ENCODE assay signal across 26 cellular contexts in genomic region chr10:77631241-77631640, GRCh38. TPM values are rescaled to one million over a fixed set of nuclear protein-coding genes. Genes with fewer than 3 reads are reported as not detected.
A peak's percentile ranks its signal among the peaks of the same experiment; 100 is the strongest.
DNase-seq lines count a peak whose midpoint lies in the region; ATAC-seq, FAIRE-seq and TF ChIP-seq lines count a peak whose summit lies in the region.
"Had no signal": no experiment of that assay in that cellular context is flagged by ENCODE, and none has a peak within 500 bp of the region (broad histone marks: within the 10 kb centered on the region; RNA-seq: fewer than 3 reads in every experiment).

No MANE protein-coding gene starts in this region.

- H3K36me3 Mint-ChIP-seq in T-helper 2 cell treated with Interferon-gamma antibody and Interleukin-4, amounts not matched to agents 5 μg/mL and 100 μg/mL, for 36 hours (ENCODE audit: low read depth) = no peaks in the 10 kb centered on the region
- H3K36me3 Mint-ChIP-seq in activated CD4-positive, alpha-beta T cell treated with anti-CD3 and anti-CD28 coated beads for 36 hours (ENCODE audit: low read depth) = no peaks in the 10 kb centered on the region
- H3K36me3 Mint-ChIP-seq: CD4-positive, alpha-beta memory T cell; naive thymus-derived CD4-positive, alpha-beta T cell had no signal

- no peak overlapping the region for H2AFZ ChIP-seq in endothelial cell of umbilical vein (ENCODE audit: low read depth, low read length)

- H3K27me3 Mint-ChIP-seq in T-helper 2 cell treated with Interferon-gamma antibody and Interleukin-4, amounts not matched to agents 5 μg/mL and 100 μg/mL, for 36 hours (ENCODE audit: low read depth) = peaks cover 31% of the 10 kb centered on the region
- peaks cover 22% of the 10 kb centered on the region for H3K27me3 Mint-ChIP-seq in activated CD4-positive, alpha-beta T cell treated with anti-CD3 and anti-CD28 coated beads for 36 hours

- H3K9me3 ChIP-seq in endothelial cell of umbilical vein (replicated peaks; ENCODE audit: control insufficient read depth, insufficient read depth, low read length) (no peaks in the 10 kb centered on the region), muscle layer of colon (ENCODE audit: low read length) (no peaks in the 10 kb centered on the region), stomach smooth muscle (ENCODE audit: control insufficient read depth in 2 of 2, low read length in 2 of 2) (no peaks in the 10 kb centered on the region), WERI-Rb-1 (ENCODE audit: severe bottlenecking) (no peaks in the 10 kb centered on the region)
- H3K9me3 ChIP-seq: right atrium auricular region, SK-N-SH had no signal

- TF ChIP-seq POLR2A in endothelial cell of umbilical vein (IDR thresholded peaks at IDR 0.05; ENCODE audit: low read depth, low read length) = no peak

- H3K79me2 ChIP-seq in endothelial cell of umbilical vein (ENCODE audit: control insufficient read depth, insufficient read depth, low read length) = no peaks in the 10 kb centered on the region

- H3K4me3 ChIP-seq in endothelial cell of umbilical vein (replicated peaks in 1 of 3; ENCODE audit: insufficient read depth in 1 of 3, low read depth in 1 of 3, low read length in 3 of 3) (no peak overlapping the region), muscle layer of colon (ENCODE audit: low read depth in 1 of 2, low read length in 2 of 2) (no peak overlapping the region), stomach smooth muscle (ENCODE audit: low read length in 2 of 2) (no peak overlapping the region), WERI-Rb-1 (ENCODE audit: low read depth, low read length) (no peak overlapping the region)
- H3K4me3 ChIP-seq: right atrium auricular region had no signal

- no peak overlapping the region for H3K4me2 ChIP-seq in endothelial cell of umbilical vein (ENCODE audit: insufficient read depth, low read length)
- H3K4me2 ChIP-seq: SK-N-SH had no signal

- no peak overlapping the region for H3K27ac Mint-ChIP-seq in T-helper 2 cell treated with Interferon-gamma antibody and Interleukin-4, amounts not matched to agents 5 μg/mL and 100 μg/mL, for 36 hours
- H3K27ac Mint-ChIP-seq in activated CD4-positive, alpha-beta T cell treated with anti-CD3 and anti-CD28 coated beads for 36 hours = no peak overlapping the region
- H3K27ac Mint-ChIP-seq: activated T-cell treated with anti-CD3 and anti-CD28 coated beads, Interleukin-2, amount 50 U/mL, for 24 hours; CD4-positive, alpha-beta memory T cell; naive thymus-derived CD4-positive, alpha-beta T cell had no signal

- FAIRE-seq in endothelial cell of umbilical vein (lab: Jason Lieb, UNC) = peak; percentile 43

- no peaks in the 10 kb centered on the region for H3K9me3 Mint-ChIP-seq in T-helper 2 cell treated with Interferon-gamma antibody and Interleukin-4, amounts not matched to agents 5 μg/mL and 100 μg/mL, for 36 hours
- no peaks in the 10 kb centered on the region for H3K9me3 Mint-ChIP-seq in activated CD4-positive, alpha-beta T cell treated with anti-CD3 and anti-CD28 coated beads for 36 hours (ENCODE audit: low read depth)
- H3K9me3 Mint-ChIP-seq: activated T-cell treated with anti-CD3 and anti-CD28 coated beads, Interleukin-2, amount 50 U/mL, for 24 hours had no signal

- POLR2A ChIA-PET in endothelial cell of umbilical vein (lab: Charles Lee) = no interaction called here
- POLR2A ChIA-PET in activated CD4-positive, alpha-beta T cell treated with anti-CD3 and anti-CD28 coated beads for 36 hours (lab: Charles Lee) = no interaction called here

- no peak for ATAC-seq in activated CD4-positive, alpha-beta T cell treated with anti-CD3 and anti-CD28 coated beads for 36 hours
- ATAC-seq: left lobe of liver; naive thymus-derived CD4-positive, alpha-beta T cell had no signal

- DNase-seq in C1 segment of cervical spinal cord (lab: John Stamatoyannopoulos, UW) (peak in 9 of 14 donors; percentile 22 to 81 (median 52)), endothelial cell of umbilical vein (ENCODE audit: low read depth, low spot score) (no peak), WERI-Rb-1 (no peak), T-helper 1 cell (no peak)
- no peak for DNase-seq in T-helper 2 cell treated with Interferon-gamma antibody and Interleukin-4, amounts not matched to agents 5 μg/mL and 100 μg/mL, for 36 hours (ENCODE audit: low spot score)
- no peak for DNase-seq in activated CD4-positive, alpha-beta T cell treated with anti-CD3 and anti-CD28 coated beads for 36 hours
- DNase-seq: 8988T; activated CD4-positive, alpha-beta T cell treated with anti-CD3 and anti-CD28 coated beads for 48 hours; activated T-cell treated with anti-CD3 and anti-CD28 coated beads, Interleukin-2, amount 50 U/mL, for 24 hours; CD4-positive, alpha-beta memory T cell; DMS153; effector CD4-positive, alpha-beta T cell; KBM-7; mesendoderm; MM.1S; naive thymus-derived CD4-positive, alpha-beta T cell; NCI-H2029 treated with DMSO at 0.1 percent for 48 hours; NCI-H226; NCI-H748 treated with DMSO at 0.1 percent for 48 hours; SK-N-SH; stimulated activated CD4-positive, alpha-beta T cell treated with anti-CD3 and anti-CD28 coated beads, Interleukin-2, amount 100 ng/mL, for 24 hours had no signal

- H3K36me3 ChIP-seq in endothelial cell of umbilical vein (ENCODE audit: control insufficient read depth in 2 of 2, extremely low read depth in 1 of 2, insufficient read depth in 2 of 2, low read length in 2 of 2) (no peaks in the 10 kb centered on the region), muscle layer of colon (ENCODE audit: insufficient read depth, low read length) (no peaks in the 10 kb centered on the region), stomach smooth muscle (ENCODE audit: control insufficient read depth in 2 of 2, insufficient read depth in 2 of 2, low read length in 2 of 2) (no peaks in the 10 kb centered on the region), WERI-Rb-1 (no peaks in the 10 kb centered on the region)
- H3K36me3 ChIP-seq: right atrium auricular region had no signal

- peaks cover 16 to 21% of the 10 kb centered on the region in 2 experiments for H3K27me3 ChIP-seq in endothelial cell of umbilical vein (ENCODE audit: control insufficient read depth in 2 of 2, insufficient read depth in 2 of 2, low read length in 2 of 2)
- no peaks in the 10 kb centered on the region for H3K27me3 ChIP-seq in muscle layer of colon (ENCODE audit: control insufficient read depth in 1 of 2, insufficient read depth in 2 of 2, low read length in 2 of 2)
- peaks cover 0 to 2% of the 10 kb centered on the region in 2 donors for H3K27me3 ChIP-seq in stomach smooth muscle (ENCODE audit: control insufficient read depth in 1 of 2, insufficient read depth in 2 of 2, low read length in 2 of 2)
- no peaks in the 10 kb centered on the region for H3K27me3 ChIP-seq in WERI-Rb-1 (ENCODE audit: insufficient read depth, low read depth, severe bottlenecking)
- H3K27me3 ChIP-seq: right atrium auricular region had no signal

- H3K27ac ChIP-seq in endothelial cell of umbilical vein (ENCODE audit: insufficient read depth, low read depth, low read length) (no peak overlapping the region), muscle layer of colon (ENCODE audit: low read depth, low read length) (peak overlapping the region; percentile 19), stomach smooth muscle (ENCODE audit: low read length) (peak overlapping the region; percentile 41), WERI-Rb-1 (no peak overlapping the region)
- H3K27ac ChIP-seq: right atrium auricular region had no signal

- TF ChIP-seq CTCF in endothelial cell of umbilical vein (IDR thresholded peaks at IDR 0.05; ENCODE audit: extremely low read depth in 1 of 2, insufficient read depth in 1 of 2, low read depth in 1 of 2, low read length in 2 of 2) = no peak
- no peak for TF ChIP-seq CTCF in WERI-Rb-1 (IDR thresholded peaks at IDR 0.05; ENCODE audit: low read depth, low read length)

- dilution Hi-C loops in endothelial cell of umbilical vein (cut with MboI; ENCODE audit: extremely low pct_ligation_motif_present, low sequenced_read_pairs) = no loop called here

- H4K20me1 ChIP-seq in endothelial cell of umbilical vein (replicated peaks; ENCODE audit: control insufficient read depth, extremely low read depth, insufficient read depth, low read length) = no peaks in the 10 kb centered on the region

- H3K4me1 Mint-ChIP-seq in T-helper 2 cell treated with Interferon-gamma antibody and Interleukin-4, amounts not matched to agents 5 μg/mL and 100 μg/mL, for 36 hours (ENCODE audit: low read depth) = no peaks in the 10 kb centered on the region
- no peaks in the 10 kb centered on the region for H3K4me1 Mint-ChIP-seq in activated CD4-positive, alpha-beta T cell treated with anti-CD3 and anti-CD28 coated beads for 36 hours
- H3K4me1 Mint-ChIP-seq: naive thymus-derived CD4-positive, alpha-beta T cell had no signal

- no TSS peak for BruUV-seq in endothelial cell of umbilical vein (replicated peaks; lab: Mats Ljungman, UMichigan)

- CTCF ChIA-PET in endothelial cell of umbilical vein (lab: Charles Lee) = interaction anchor here (2.0 kb wide), 1 partner anchor 380 kb away, joined by 4 read pairs; no protein-coding TSS in a partner anchor
- CTCF ChIA-PET in activated CD4-positive, alpha-beta T cell treated with anti-CD3 and anti-CD28 coated beads for 36 hours (lab: Charles Lee) = interaction anchor here (1.3 kb wide), 1 partner anchor 12 kb away, joined by 3 read pairs; no protein-coding TSS in a partner anchor

- H3K4me1 ChIP-seq in endothelial cell of umbilical vein (ENCODE audit: control insufficient read depth, extremely low read depth, insufficient read depth, low read length) (peaks cover 4% of the 10 kb centered on the region), muscle layer of colon (ENCODE audit: insufficient read depth, low read length) (peaks cover 67% of the 10 kb centered on the region), stomach smooth muscle (ENCODE audit: control insufficient read depth, insufficient read depth, low read length) (peaks cover 41% of the 10 kb centered on the region)

- intact Hi-C loops in endothelial cell of umbilical vein (cut with micrococcal nuclease) = no loop called here
- intact Hi-C loops in activated CD4-positive, alpha-beta T cell treated with anti-CD3 and anti-CD28 coated beads for 36 hours (cut with DNase I, micrococcal nuclease) = no loop called here

- no peak overlapping the region for H3K9ac ChIP-seq in endothelial cell of umbilical vein (replicated peaks; ENCODE audit: extremely low read depth, insufficient read depth, low read length)
- H3K9ac ChIP-seq in muscle layer of colon (ENCODE audit: low read length) = no peak overlapping the region
- H3K9ac ChIP-seq in stomach smooth muscle (ENCODE audit: low read length in 2 of 2) = no peak overlapping the region
- H3K9ac ChIP-seq: SK-N-SH had no signal

- H3K9me1 ChIP-seq in endothelial cell of umbilical vein (replicated peaks; ENCODE audit: control insufficient read depth, extremely low read depth, insufficient read depth, low read length) = no peaks in the 10 kb centered on the region

- no peak overlapping the region for H3K4me3 Mint-ChIP-seq in T-helper 2 cell treated with Interferon-gamma antibody and Interleukin-4, amounts not matched to agents 5 μg/mL and 100 μg/mL, for 36 hours
- no peak overlapping the region for H3K4me3 Mint-ChIP-seq in activated CD4-positive, alpha-beta T cell treated with anti-CD3 and anti-CD28 coated beads for 36 hours
- H3K4me3 Mint-ChIP-seq: activated T-cell treated with anti-CD3 and anti-CD28 coated beads, Interleukin-2, amount 50 U/mL, for 24 hours; CD4-positive, alpha-beta memory T cell; naive thymus-derived CD4-positive, alpha-beta T cell had no signal

RNA-seq across cellular contexts. Expression of gene KCNMA1, which starts 6.4 kb away (rescaled TPM):
- 0.44 and 0.82 TPM in 2 replicates for total RNA-seq in endothelial cell of umbilical vein
- polyA plus RNA-seq in endothelial cell of umbilical vein = 0.10 and 0.14 TPM in 2 replicates
- 0.09 and 0.10 TPM in 2 replicates for polyA plus RNA-seq in endothelial cell of umbilical vein (2011; cell fraction: cytosol; rRNA removed)
- polyA plus RNA-seq in endothelial cell of umbilical vein (2011; cell fraction: nucleus; rRNA removed) = 0.14 and 0.87 TPM in 2 replicates
- 2.0 and 3.4 TPM in 2 replicates for polyA plus RNA-seq in endothelial cell of umbilical vein (2012)
- polyA minus RNA-seq in endothelial cell of umbilical vein = 0.45 and 0.63 TPM in 2 replicates
- polyA minus RNA-seq in endothelial cell of umbilical vein (2011; cell fraction: cytosol; rRNA and poly(A)+ RNA removed) = not detected
- polyA minus RNA-seq in endothelial cell of umbilical vein (2011; cell fraction: nucleus; rRNA and poly(A)+ RNA removed) = 0.63 and 2.0 TPM in 2 replicates
- under 1 TPM in 1 of 2 experiments, not detected in 1; 0.18 TPM for total RNA-seq in activated CD4-positive, alpha-beta T cell treated with anti-CD3 and anti-CD28 coated beads for 36 hours
- total RNA-seq: activated CD8-positive, alpha-beta memory T cell treated with anti-CD3 and anti-CD28 coated beads for 36 hours; CD4-positive, alpha-beta memory T cell had no signal
- polyA plus RNA-seq: naive thymus-derived CD4-positive, alpha-beta T cell had no signal

Comparison
In these comparisons a context has a peak if more than half of its experiments do, and no peak if none do; other contexts are left out.
1. DNase-seq: peak in C1 segment of cervical spinal cord (9 of 14); none in endothelial cell of umbilical vein (single experiment), T-helper 2 cell treated with Interferon-gamma antibody and Interleukin-4, amounts not matched to agents 5 μg/mL and 100 μg/mL, for 36 hours (single experiment), WERI-Rb-1 (single experiment), activated CD4-positive, alpha-beta T cell treated with anti-CD3 and anti-CD28 coated beads for 36 hours (single experiment) and T-helper 1 cell (0 of 5).
2. H3K27ac ChIP-seq: peak in muscle layer of colon (single experiment) and stomach smooth muscle (single experiment); none in endothelial cell of umbilical vein (single experiment) and WERI-Rb-1 (single experiment).